17 cellular contexts compared by ENCODE assay signal in the genomic region with DNA sequence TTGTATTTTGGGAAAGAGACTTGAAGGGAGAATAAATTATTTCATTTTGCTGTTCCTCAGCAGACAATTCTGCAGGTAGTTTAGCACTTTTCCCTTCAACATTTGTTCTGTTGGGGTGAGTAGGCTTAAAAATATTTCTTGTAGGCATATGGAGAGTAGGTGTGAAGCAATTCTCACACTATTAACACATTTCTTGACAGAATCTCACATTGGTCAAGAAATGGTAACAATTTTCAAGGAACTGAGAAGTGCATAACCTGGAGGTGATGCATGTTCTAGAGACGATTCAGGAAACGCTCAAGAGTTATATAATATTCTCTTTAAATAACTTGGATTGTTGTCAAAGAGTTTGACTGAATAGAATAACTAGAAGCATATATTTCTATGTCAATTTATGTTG.
DNase-seq lines count a peak whose midpoint lies in the region; ATAC-seq lines count a peak whose summit lies in the region.
"Had no signal": no experiment of that assay in that cellular context is flagged by ENCODE, and none has a peak within 500 bp of the region (broad histone marks: within the 10 kb centered on the region; RNA-seq: fewer than 3 reads in every experiment).

No MANE protein-coding gene starts in this region.

- DNase-seq in NCI-H226 (peak; percentile 32), mesendoderm (peak; percentile 71), superior temporal gyrus (ENCODE audit: extremely low spot score) (peak; percentile 60)
- DNase-seq in activated naive CD4-positive, alpha-beta T cell treated with anti-CD3 and anti-CD28 coated beads for 36 hours = no peak
- DNase-seq: AML-193; Caco-2; Calu3; CD4-positive, alpha-beta T cell; CD8-positive, alpha-beta T cell; DMS79 treated with DMSO at 0.1 percent for 48 hours; GF-D8 had no signal

- H2BK120ac ChIP-seq in mesendoderm (ENCODE audit: low read depth, low read length) = no peak overlapping the region

- H3K79me1 ChIP-seq in mesendoderm (ENCODE audit: low read length) = no peaks in the 10 kb centered on the region

- H3K18ac ChIP-seq in mesendoderm (ENCODE audit: low read length) = no peak overlapping the region

- H3K79me2 ChIP-seq in mesendoderm (ENCODE audit: control insufficient read depth, insufficient read depth, low read length) = no peaks in the 10 kb centered on the region

- H3K4me3 ChIP-seq in mesendoderm (ENCODE audit: low read length) = no peak overlapping the region
- H3K4me3 ChIP-seq: A549; BLaER1 treated with 17β-estradiol and CSF1 and Interleukin-3, amounts not matched to agents 10 nM and 100 nM had no signal

- WGBS in mesendoderm (ENCODE audit: extremely low coverage, insufficient coverage, low lambda C conversion rate) = no CpG with 5 or more reads among the region's 2 CpGs

- no peak overlapping the region for H3K27ac ChIP-seq in mesendoderm (ENCODE audit: low read depth, low read length)
- H3K27ac ChIP-seq: 22Rv1; A549; BLaER1 treated with 17β-estradiol and CSF1 and Interleukin-3, amounts not matched to agents 10 nM and 100 nM; C4-2B had no signal

- no peak overlapping the region for H2AK5ac ChIP-seq in mesendoderm (ENCODE audit: low read length)

- no peaks in the 10 kb centered on the region for H3K4me1 ChIP-seq in mesendoderm (ENCODE audit: control insufficient read depth, low read depth, low read length)
- H3K4me1 ChIP-seq: A549; BLaER1 treated with 17β-estradiol and CSF1 and Interleukin-3, amounts not matched to agents 10 nM and 100 nM; Caco-2 had no signal

- H3K36me3 ChIP-seq in mesendoderm (ENCODE audit: control insufficient read depth, insufficient read depth, low read length) = no peaks in the 10 kb centered on the region
- H3K36me3 ChIP-seq: BLaER1 treated with 17β-estradiol and CSF1 and Interleukin-3, amounts not matched to agents 10 nM and 100 nM had no signal

- no peak overlapping the region for H3K4ac ChIP-seq in mesendoderm (ENCODE audit: low read depth, low read length)

- CTCF ChIA-PET in activated naive CD4-positive, alpha-beta T cell treated with anti-CD3 and anti-CD28 coated beads for 36 hours (lab: Charles Lee) = no interaction called here

- no peak overlapping the region for H3K23ac ChIP-seq in mesendoderm (ENCODE audit: low read length)

- H3K4me1 Mint-ChIP-seq in activated naive CD4-positive, alpha-beta T cell treated with anti-CD3 and anti-CD28 coated beads for 36 hours (ENCODE audit: low read depth) = no peaks in the 10 kb centered on the region
- H3K4me1 Mint-ChIP-seq: B cell had no signal

- H4K5ac ChIP-seq in mesendoderm (ENCODE audit: low read length) = no peak overlapping the region

- H4K8ac ChIP-seq in mesendoderm (ENCODE audit: low read depth, low read length) = no peak overlapping the region

- H3K4me2 ChIP-seq in mesendoderm (ENCODE audit: low read length) = no peak overlapping the region
- H3K4me2 ChIP-seq: A549; BLaER1 treated with 17β-estradiol and CSF1 and Interleukin-3, amounts not matched to agents 10 nM and 100 nM had no signal

- intact Hi-C loops in activated naive CD4-positive, alpha-beta T cell treated with anti-CD3 and anti-CD28 coated beads for 36 hours (cut with micrococcal nuclease) = no loop called here

- H3K27me3 ChIP-seq in mesendoderm (ENCODE audit: insufficient read depth, low read length, poor library complexity) = no peaks in the 10 kb centered on the region
- H3K27me3 ChIP-seq: BLaER1 treated with 17β-estradiol and CSF1 and Interleukin-3, amounts not matched to agents 10 nM and 100 nM had no signal

- H3K36me3 Mint-ChIP-seq in activated naive CD4-positive, alpha-beta T cell treated with anti-CD3 and anti-CD28 coated beads for 36 hours (ENCODE audit: low read depth) = no peaks in the 10 kb centered on the region
- H3K36me3 Mint-ChIP-seq: CD8-positive, alpha-beta T cell had no signal

- H2BK5ac ChIP-seq in mesendoderm (ENCODE audit: low read length) = no peak overlapping the region

- ATAC-seq in GM21737 (IDR thresholded peaks at IDR 0.05; ENCODE audit: unreplicated experiment) = no peak
- ATAC-seq: A549; CD8-positive, alpha-beta T cell had no signal

- no peak overlapping the region for H2BK15ac ChIP-seq in mesendoderm (replicated peaks; ENCODE audit: low read depth)

- no peak overlapping the region for H3K4me3 Mint-ChIP-seq in activated naive CD4-positive, alpha-beta T cell treated with anti-CD3 and anti-CD28 coated beads for 36 hours
- H3K4me3 Mint-ChIP-seq: B cell; CD4-positive, alpha-beta T cell; CD8-positive, alpha-beta T cell had no signal

- no peak overlapping the region for H3K9ac ChIP-seq in mesendoderm (ENCODE audit: low read length)
- H3K9ac ChIP-seq: BLaER1 treated with 17β-estradiol and CSF1 and Interleukin-3, amounts not matched to agents 10 nM and 100 nM had no signal

- H3K56ac ChIP-seq in mesendoderm (ENCODE audit: low read length) = no peak overlapping the region

- no peaks in the 10 kb centered on the region for H3K27me3 Mint-ChIP-seq in activated naive CD4-positive, alpha-beta T cell treated with anti-CD3 and anti-CD28 coated beads for 36 hours (ENCODE audit: low read depth)
- H3K27me3 Mint-ChIP-seq: B cell; CD4-positive, alpha-beta T cell had no signal

- H3K27ac Mint-ChIP-seq in activated naive CD4-positive, alpha-beta T cell treated with anti-CD3 and anti-CD28 coated beads for 36 hours = no peak overlapping the region
- H3K27ac Mint-ChIP-seq: B cell; CD4-positive, alpha-beta T cell; CD8-positive, alpha-beta T cell had no signal

- H3K9me3 Mint-ChIP-seq in activated naive CD4-positive, alpha-beta T cell treated with anti-CD3 and anti-CD28 coated beads for 36 hours = peaks cover 2% of the 10 kb centered on the region
